ENCODE assay signal across 15 cellular contexts in genomic region chr15:75193272-75193671, GRCh38.
"Had no signal": no experiment of that assay in that cellular context is flagged by ENCODE, and none has a peak within 500 bp of the region (broad histone marks: within the 10 kb centered on the region; RNA-seq: fewer than 3 reads in every experiment).

No MANE protein-coding gene starts in this region.

- DNase-seq: effector memory CD8-positive, alpha-beta T cell; esophagus squamous epithelium; foreskin fibroblast; immature natural killer cell; left lung; lower lobe of right lung; midbrain; stimulated activated CD4-positive, alpha-beta T cell treated with anti-CD3 and anti-CD28 coated beads, Interleukin-2, amount 100 ng/mL, for 48 hours; stimulated activated naive CD4-positive, alpha-beta T cell treated with Interleukin-2 at 50 U/mL for 16 hours; thyroid gland had no signal

- H3K4me1 Mint-ChIP-seq: memory B cell had no signal

- ATAC-seq: effector memory CD8-positive, alpha-beta T cell; left lung; lower lobe of right lung; natural killer cell treated with Interleukin-12 subunit alpha and Interleukin-12 subunit beta and Interleukin-15 and Interleukin-18, amount 100 ng/mL, for 72 hours had no signal

- H3K4me3 Mint-ChIP-seq: dendritic cell treated with granulocyte-macrophage colony-stimulating factor and Interleukin-4, amounts not matched to agents 40 ng/mL and 50 ng/mL, for 4 days; effector memory CD8-positive, alpha-beta T cell; immature natural killer cell; memory B cell; natural killer cell treated with Interleukin-12 subunit alpha and Interleukin-12 subunit beta and Interleukin-15 and Interleukin-18, amount 100 ng/mL, for 72 hours; type B pancreatic cell had no signal

- H3K4me2 ChIP-seq: smooth muscle cell had no signal

- H3K36me3 Mint-ChIP-seq: immature natural killer cell; memory B cell; natural killer cell treated with Interleukin-12 subunit alpha and Interleukin-12 subunit beta and Interleukin-15 and Interleukin-18, amount 100 ng/mL, for 72 hours; type B pancreatic cell had no signal

- H3K27ac Mint-ChIP-seq: dendritic cell treated with granulocyte-macrophage colony-stimulating factor and Interleukin-4, amounts not matched to agents 40 ng/mL and 50 ng/mL, for 4 days; effector memory CD8-positive, alpha-beta T cell; immature natural killer cell; memory B cell; natural killer cell treated with Interleukin-12 subunit alpha and Interleukin-12 subunit beta and Interleukin-15 and Interleukin-18, amount 100 ng/mL, for 72 hours; type B pancreatic cell had no signal

- H3K27me3 ChIP-seq: esophagus squamous epithelium, thyroid gland had no signal

- H3K9me3 ChIP-seq: esophagus squamous epithelium, left lung, lower lobe of right lung, thyroid gland had no signal

- H3K36me3 ChIP-seq: esophagus squamous epithelium, left lung, lower lobe of right lung, thyroid gland had no signal

- H3K27me3 Mint-ChIP-seq: natural killer cell treated with Interleukin-12 subunit alpha and Interleukin-12 subunit beta and Interleukin-15 and Interleukin-18, amount 100 ng/mL, for 72 hours; type B pancreatic cell had no signal

- H3K9me3 Mint-ChIP-seq: effector memory CD8-positive, alpha-beta T cell; immature natural killer cell; memory B cell; natural killer cell treated with Interleukin-12 subunit alpha and Interleukin-12 subunit beta and Interleukin-15 and Interleukin-18, amount 100 ng/mL, for 72 hours; type B pancreatic cell had no signal

- H3K4me3 ChIP-seq: esophagus squamous epithelium, left lung, lower lobe of right lung, smooth muscle cell, thyroid gland had no signal

- H3K27ac ChIP-seq: esophagus squamous epithelium, left lung, lower lobe of right lung, thyroid gland had no signal
